Comparison of ENCODE assay signal across 8 cellular contexts in the genomic region with DNA sequence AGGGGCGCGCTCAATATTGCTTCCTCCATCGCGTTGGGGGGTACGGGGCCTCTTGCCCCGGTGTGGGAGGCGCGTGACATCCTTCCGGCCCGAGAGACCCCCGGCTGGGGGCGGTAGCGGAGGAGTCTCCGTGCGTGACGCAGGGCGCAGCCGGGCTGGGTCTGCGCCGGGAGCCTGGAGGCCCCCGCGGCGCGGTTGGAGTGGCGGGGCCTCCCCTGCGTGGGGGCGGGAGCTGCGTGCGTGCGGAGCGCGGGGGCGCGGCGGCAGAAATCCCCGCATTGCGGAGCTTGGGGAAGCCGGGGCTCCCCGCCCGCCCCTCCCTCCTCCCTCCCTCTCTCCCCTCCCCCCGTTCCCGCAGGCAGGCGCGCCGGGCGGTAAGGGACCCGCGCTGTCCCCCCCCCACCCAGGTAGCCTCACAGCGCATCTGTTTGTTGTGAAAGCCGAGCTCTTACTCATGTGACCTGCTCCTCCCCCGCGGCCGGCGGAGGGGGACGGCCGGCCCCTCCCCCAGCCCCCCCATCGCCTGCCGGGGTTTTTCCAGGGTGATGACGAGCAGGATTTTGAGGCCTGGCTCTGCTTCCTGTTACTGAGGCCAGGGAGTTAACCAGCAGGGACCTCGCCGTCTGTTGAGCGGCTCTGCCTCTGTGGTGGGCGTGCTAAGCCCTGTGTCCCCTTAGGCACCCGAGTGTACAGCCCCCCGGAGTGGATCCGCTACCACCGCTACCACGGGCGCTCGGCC. TPM values are rescaled to one million over a fixed set of nuclear protein-coding genes. Genes with fewer than 3 reads are reported as not detected.
A peak's percentile ranks its signal among the peaks of the same experiment; 100 is the strongest.
DNase-seq lines count a peak whose midpoint lies in the region; ATAC-seq and TF ChIP-seq lines count a peak whose summit lies in the region.

No MANE protein-coding gene starts in this region.

- H2AK5ac ChIP-seq in trophoblast cell (ENCODE audit: low read length) = peak overlapping the region; percentile 47

- DNase-seq in LNCaP clone FGC (ENCODE audit: low read depth) (no peak), adrenal gland (peak; percentile 94 to 98 (median 95)), heart left ventricle (peak; percentile 92 to 94 (median 94)), trophoblast cell (peak; percentile 64 to 69), thyroid gland (peak; percentile 88 to 89)

- H2AFZ ChIP-seq in trophoblast cell (ENCODE audit: insufficient read depth, low read length, poor library complexity) = peak overlapping the region; percentile 43

- peaks cover 27% of the 10 kb centered on the region for H3K79me2 ChIP-seq in trophoblast cell (ENCODE audit: control insufficient read depth, insufficient read depth, low read length, poor library complexity)

- H3K9me3 ChIP-seq in ES-I3 (ENCODE audit: control insufficient read depth, insufficient read depth, low read length) = no peaks in the 10 kb centered on the region
- no peaks in the 10 kb centered on the region for H3K9me3 ChIP-seq in adrenal gland (replicated peaks in 1 of 3)
- no peaks in the 10 kb centered on the region for H3K9me3 ChIP-seq in heart left ventricle
- H3K9me3 ChIP-seq in trophoblast cell (ENCODE audit: insufficient read depth, low read depth, low read length) = peaks cover 2% of the 10 kb centered on the region
- no peaks in the 10 kb centered on the region for H3K9me3 ChIP-seq in thyroid gland

- peak overlapping the region; percentile 90 for H3K27ac Mint-ChIP-seq in T-helper 1 cell treated with Interleukin-12 subunit alpha and Interleukin-12 subunit beta and Interleukin-4 antibody, amounts not matched to agents 30 μg/mL and 1 μg/mL, for 36 hours

- peaks cover 7% of the 10 kb centered on the region; the same call in 1 of the 2 replicates for H3K4me1 ChIP-seq in ES-I3 (ENCODE audit: insufficient read depth, low read length)
- peaks cover 43 to 56% of the 10 kb centered on the region in 2 donors for H3K4me1 ChIP-seq in adrenal gland (replicated peaks in 1 of 2)
- peaks cover 24 to 72% (median 56%) of the 10 kb centered on the region in 12 donors for H3K4me1 ChIP-seq in heart left ventricle
- peaks cover 39 to 51% of the 10 kb centered on the region in 2 experiments for H3K4me1 ChIP-seq in trophoblast cell (ENCODE audit: control insufficient read depth in 1 of 2, insufficient read depth in 2 of 2, low read length in 2 of 2)
- peaks cover 41 to 60% of the 10 kb centered on the region in 2 donors for H3K4me1 ChIP-seq in thyroid gland

- H3K27me3 ChIP-seq in adrenal gland = no peaks in the 10 kb centered on the region
- H3K27me3 ChIP-seq in heart left ventricle = no peaks in the 10 kb centered on the region
- no peaks in the 10 kb centered on the region for H3K27me3 ChIP-seq in trophoblast cell (ENCODE audit: insufficient read depth, low read length)
- no peaks in the 10 kb centered on the region for H3K27me3 ChIP-seq in thyroid gland

- peak overlapping the region; percentile 88 for H3K4me3 Mint-ChIP-seq in T-helper 1 cell treated with Interleukin-12 subunit alpha and Interleukin-12 subunit beta and Interleukin-4 antibody, amounts not matched to agents 30 μg/mL and 1 μg/mL, for 36 hours

- H3K27ac ChIP-seq in adrenal gland (peak overlapping the region; percentile 73 to 100 (median 94)), heart left ventricle (peak overlapping the region; percentile 83 to 100 (median 96)), trophoblast cell (ENCODE audit: low read depth, low read length) (peak overlapping the region; percentile 92), thyroid gland (peak overlapping the region; percentile 96 to 97 (median 97))

- H2BK5ac ChIP-seq in trophoblast cell (ENCODE audit: low read depth, low read length, poor library complexity) = peak overlapping the region; percentile 77

- peak overlapping the region; percentile 64 for H3K9ac ChIP-seq in ES-I3 (ENCODE audit: low read depth, low read length)
- peak overlapping the region; percentile 81 for H3K9ac ChIP-seq in trophoblast cell (ENCODE audit: low read length)

- H3K14ac ChIP-seq in trophoblast cell (ENCODE audit: low read length) = peak overlapping the region; percentile 83

- H4K91ac ChIP-seq in trophoblast cell (ENCODE audit: low read depth, low read length) = peak overlapping the region; percentile 90

- H3K27me3 Mint-ChIP-seq in T-helper 1 cell treated with Interleukin-12 subunit alpha and Interleukin-12 subunit beta and Interleukin-4 antibody, amounts not matched to agents 30 μg/mL and 1 μg/mL, for 36 hours (ENCODE audit: low read depth) = no peaks in the 10 kb centered on the region

- peak overlapping the region; percentile 84 for H3K4me3 ChIP-seq in LNCaP clone FGC (ENCODE audit: low read depth, low read length)
- H3K4me3 ChIP-seq in adrenal gland = peak overlapping the region; percentile 48 to 99 (median 76)
- peak overlapping the region; percentile 72 to 99 (median 90) for H3K4me3 ChIP-seq in heart left ventricle
- peak overlapping the region; percentile 92 for H3K4me3 ChIP-seq in trophoblast cell (ENCODE audit: low read depth, low read length)
- H3K4me3 ChIP-seq in thyroid gland (replicated peaks in 1 of 3) = peak overlapping the region; percentile 83 to 96 (median 87)

- H4K12ac ChIP-seq in trophoblast cell (ENCODE audit: low read depth, low read length) = peak overlapping the region; percentile 39

- H3K4me2 ChIP-seq in trophoblast cell (ENCODE audit: low read length) = peak overlapping the region; percentile 74

- no peaks in the 10 kb centered on the region for H3K9me3 Mint-ChIP-seq in T-helper 1 cell treated with Interleukin-12 subunit alpha and Interleukin-12 subunit beta and Interleukin-4 antibody, amounts not matched to agents 30 μg/mL and 1 μg/mL, for 36 hours

- H4K8ac ChIP-seq in trophoblast cell (ENCODE audit: low read depth, low read length) = peak overlapping the region; percentile 67

- H3K36me3 ChIP-seq in ES-I3 (ENCODE audit: insufficient read depth, low read length) (peaks cover 10% of the 10 kb centered on the region), adrenal gland (replicated peaks in 1 of 2) (peaks cover 0 to 18% of the 10 kb centered on the region in 2 donors), heart left ventricle (peaks cover 5 to 41% (median 18%) of the 10 kb centered on the region in 9 donors), trophoblast cell (ENCODE audit: control insufficient read depth in 1 of 2, insufficient read depth in 2 of 2, low read length in 2 of 2) (peaks cover 31 to 32% of the 10 kb centered on the region in 2 experiments), thyroid gland (peaks cover 20 to 29% of the 10 kb centered on the region in 2 donors)

- H3K79me1 ChIP-seq in trophoblast cell (ENCODE audit: low read length) = peaks cover 43% of the 10 kb centered on the region

- H3K18ac ChIP-seq in trophoblast cell (ENCODE audit: low read length) = peak overlapping the region; percentile 88

- no peak overlapping the region for H3K23ac ChIP-seq in trophoblast cell (ENCODE audit: low read length)

- H2BK12ac ChIP-seq in trophoblast cell (ENCODE audit: low read length) = peak overlapping the region; percentile 37

- TF ChIP-seq CTCF in LNCaP clone FGC (IDR thresholded peaks at IDR 0.05; ENCODE audit: control insufficient read depth, extremely low read depth, insufficient read depth) (no peak), adrenal gland (IDR thresholded peaks at IDR 0.05) (no peak), heart left ventricle (IDR thresholded peaks at IDR 0.05) (no peak), thyroid gland (IDR thresholded peaks at IDR 0.05) (no peak)

- peak; percentile 60 to 85 for TF ChIP-seq POLR2A in adrenal gland (IDR thresholded peaks at IDR 0.05)
- TF ChIP-seq POLR2A in heart left ventricle (IDR thresholded peaks at IDR 0.05) = peak in 1 of 2 donors; percentile 68
- peak in 1 of 2 donors; percentile 64 for TF ChIP-seq POLR2A in thyroid gland (IDR thresholded peaks at IDR 0.05)

- WGBS in adrenal gland, 4 donors = 0 to 3% (median 2%) methylated on average over 6 to 69 of the region's 70 CpGs; no CpG with 5 or more reads in 1 of the 4 donors
- WGBS in heart left ventricle, 4 donors = 0 to 2% (median 1%) methylated on average over 30 to 70 of the region's 70 CpGs
- WGBS in trophoblast cell (ENCODE audit: extremely low coverage, insufficient coverage, insufficient read length) = no CpG with 5 or more reads among the region's 70 CpGs
- WGBS in thyroid gland, 2 donors = 34 to 73% methylated on average over 6 to 13 of the region's 70 CpGs

- peak; percentile 53 to 80 (median 57) for ATAC-seq in heart left ventricle
- no peak for ATAC-seq in GM21515 (IDR thresholded peaks at IDR 0.05; ENCODE audit: unreplicated experiment)

- peak overlapping the region; percentile 76 for H2BK120ac ChIP-seq in trophoblast cell (ENCODE audit: insufficient read depth, low read length, poor library complexity)

- peak overlapping the region; percentile 97 for H3K4ac ChIP-seq in trophoblast cell (ENCODE audit: low read depth, low read length)

- peaks cover 22% of the 10 kb centered on the region for H3K36me3 Mint-ChIP-seq in T-helper 1 cell treated with Interleukin-12 subunit alpha and Interleukin-12 subunit beta and Interleukin-4 antibody, amounts not matched to agents 30 μg/mL and 1 μg/mL, for 36 hours (ENCODE audit: low read depth)

- intact Hi-C loops in adrenal gland (cut with DNase I) (no loop called here), heart left ventricle (cut with DNase I) (no loop called here), thyroid gland (cut with DNase I) (no loop called here)

- H3K4me1 Mint-ChIP-seq in T-helper 1 cell treated with Interleukin-12 subunit alpha and Interleukin-12 subunit beta and Interleukin-4 antibody, amounts not matched to agents 30 μg/mL and 1 μg/mL, for 36 hours (ENCODE audit: low read depth) = peaks cover 21% of the 10 kb centered on the region

RNA-seq across cellular contexts. Expression of gene PIM3, which starts 1.6 kb away (rescaled TPM):
- total RNA-seq in adrenal gland (10 to 100 TPM; 40.7 to 99.2 (median 58.7) TPM), heart left ventricle (100 to 1,000 TPM in 1 of 9 donors, 10 to 100 TPM in 8; 37.7 to 118 (median 51.0) TPM), thyroid gland (100 to 1,000 TPM in 1 of 4 donors, 10 to 100 TPM in 3; 45.4 to 108 (median 73.2) TPM)
- polyA plus RNA-seq in adrenal gland (10 to 100 TPM in 2 of 3 donors, 1 to 10 TPM in 1; 7.2 to 70.0 (median 42.0) TPM), heart left ventricle (10 to 100 TPM; 45.1 to 50.2 TPM)
- polyA plus RNA-seq in trophoblast cell (2013) = 66.6 and 72.8 TPM in 2 replicates

RNA-seq across cellular contexts. Expression of gene CRELD2, which starts 43.7 kb away (rescaled TPM):
- total RNA-seq in adrenal gland (10 to 100 TPM; 24.0 to 63.4 (median 47.0) TPM), heart left ventricle (10 to 100 TPM; 16.7 to 36.2 (median 21.6) TPM), thyroid gland (100 to 1,000 TPM in 3 of 4 donors, 10 to 100 TPM in 1; 50.3 to 244 (median 154) TPM)
- polyA plus RNA-seq in adrenal gland (10 to 100 TPM; 14.5 to 28.1 (median 23.0) TPM), heart left ventricle (10 to 100 TPM; 15.0 to 70.3 TPM)
- 42.2 and 46.8 TPM in 2 replicates for polyA plus RNA-seq in trophoblast cell (2013)

RNA-seq across cellular contexts. Expression of gene ALG12, which starts 43.9 kb away (rescaled TPM):
- total RNA-seq in adrenal gland (10 to 100 TPM; 16.2 to 33.6 (median 24.9) TPM), heart left ventricle (10 to 100 TPM in 8 of 9 donors, 1 to 10 TPM in 1; 9.8 to 26.8 (median 15.2) TPM), thyroid gland (10 to 100 TPM; 25.5 to 60.5 (median 52.2) TPM)
- polyA plus RNA-seq in adrenal gland (10 to 100 TPM in 2 of 3 donors, 1 to 10 TPM in 1; 6.4 to 11.6 (median 11.3) TPM), heart left ventricle (10 to 100 TPM in 1 of 2 donors, 1 to 10 TPM in 1; 9.1 to 12.4 TPM)
- 22.3 and 22.8 TPM in 2 replicates for polyA plus RNA-seq in trophoblast cell (2013)

RNA-seq across cellular contexts. Expression of gene IL17REL, which starts 50.4 kb away (rescaled TPM):
- not detected for total RNA-seq in adrenal gland
- not detected for polyA plus RNA-seq in adrenal gland
- not detected for total RNA-seq in heart left ventricle
- polyA plus RNA-seq in heart left ventricle = not detected
- polyA plus RNA-seq in trophoblast cell (2013) = 0.01 TPM in 1 of 2 replicates, not detected in the other
- total RNA-seq in thyroid gland = not detected
